Comparison of ENCODE assay signal across 12 cellular contexts in the genomic region with DNA sequence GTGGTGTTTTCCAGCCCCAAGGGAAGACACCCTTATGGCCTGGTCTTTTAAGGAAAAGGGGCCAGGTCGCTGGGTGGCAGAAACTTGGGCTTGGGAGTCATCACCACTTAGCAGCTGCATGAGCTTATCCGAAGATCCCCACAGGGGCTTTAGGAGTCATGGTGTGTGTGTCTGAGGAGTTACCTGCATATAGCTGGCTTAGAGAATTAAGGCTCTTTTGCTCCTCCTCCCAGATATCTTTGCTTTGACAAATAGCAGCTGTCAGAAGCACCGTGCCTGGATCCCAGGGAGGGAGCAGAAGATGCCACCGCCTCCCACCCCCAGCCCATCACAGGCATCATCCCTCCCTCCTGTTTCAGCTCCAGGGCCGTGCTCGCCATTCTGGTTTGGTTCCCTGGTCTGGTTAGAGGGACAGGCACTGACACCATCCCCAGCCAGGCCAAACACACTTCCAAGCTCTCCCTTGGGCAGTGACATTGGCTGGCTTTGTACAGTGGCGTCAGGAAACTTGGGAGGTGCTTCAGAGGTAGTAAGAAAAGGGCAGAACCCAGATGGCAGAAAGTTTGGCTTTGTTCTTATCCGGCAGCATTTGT. TPM values are rescaled to one million over a fixed set of nuclear protein-coding genes. Genes with fewer than 3 reads are reported as not detected.
A peak's percentile ranks its signal among the peaks of the same experiment; 100 is the strongest.
DNase-seq lines count a peak whose midpoint lies in the region; ATAC-seq and TF ChIP-seq lines count a peak whose summit lies in the region.
"Had no signal": no experiment of that assay in that cellular context is flagged by ENCODE, and none has a peak within 500 bp of the region (broad histone marks: within the 10 kb centered on the region; RNA-seq: fewer than 3 reads in every experiment).

No MANE protein-coding gene starts in this region.

- H3K36me3 ChIP-seq in heart left ventricle (peaks cover 0 to 18% (median 10%) of the 10 kb centered on the region in 9 donors), lower lobe of right lung (peaks cover 8% of the 10 kb centered on the region), urinary bladder (ENCODE audit: insufficient read depth) (no peaks in the 10 kb centered on the region)

- DNase-seq in heart left ventricle = peak in 1 of 5 donors; percentile 34
- DNase-seq in Right ventricle myocardium inferior (ENCODE audit: missing footprints) = no peak
- no peak for DNase-seq in lower lobe of right lung
- no peak for DNase-seq in KBM-7
- no peak for DNase-seq in NCI-H345 treated with DMSO at 0.1 percent for 48 hours (lab: John Stamatoyannopoulos, UW; ENCODE audit: unreplicated experiment)
- DNase-seq: NCI-H2081 treated with DMSO at 0.1 percent for 48 hours, occipital lobe had no signal

- no peaks in the 10 kb centered on the region for H3K27me3 Mint-ChIP-seq in activated T-helper 17 cell treated with anti-CD3 and anti-CD28 coated beads, Interleukin-2, amount 50 U/mL, for 72 hours
- H3K27me3 Mint-ChIP-seq: type B pancreatic cell had no signal

- no peaks in the 10 kb centered on the region for H3K9me3 Mint-ChIP-seq in activated T-helper 17 cell treated with anti-CD3 and anti-CD28 coated beads, Interleukin-2, amount 50 U/mL, for 72 hours
- H3K9me3 Mint-ChIP-seq: type B pancreatic cell had no signal

- peak overlapping the region; percentile 86 for H3K4me3 Mint-ChIP-seq in activated T-helper 17 cell treated with anti-CD3 and anti-CD28 coated beads, Interleukin-2, amount 50 U/mL, for 72 hours
- H3K4me3 Mint-ChIP-seq: type B pancreatic cell had no signal

- H3K27ac ChIP-seq in heart left ventricle = peak overlapping the region; percentile 20 to 81 (median 70)
- H3K27ac ChIP-seq in lower lobe of right lung = peak overlapping the region; percentile 77
- H3K27ac ChIP-seq in urinary bladder (ENCODE audit: low read depth) = peak overlapping the region; percentile 51
- H3K27ac ChIP-seq: epithelial cell of prostate had no signal

- H3K4me1 ChIP-seq in heart left ventricle (peaks cover 7 to 37% (median 31%) of the 10 kb centered on the region in 12 donors), lower lobe of right lung (peaks cover 47% of the 10 kb centered on the region), urinary bladder (ENCODE audit: insufficient read depth) (no peaks in the 10 kb centered on the region)

- H3K27me3 ChIP-seq in heart left ventricle (no peaks in the 10 kb centered on the region), lower lobe of right lung (ENCODE audit: low read depth) (no peaks in the 10 kb centered on the region)

- 56 to 71% (median 61%) methylated on average over 8 of the region's 8 CpGs for WGBS in heart left ventricle, 4 donors
- 75% methylated on average over 8 of the region's 8 CpGs for WGBS in urinary bladder

- peaks cover 45% of the 10 kb centered on the region for H3K36me3 Mint-ChIP-seq in activated T-helper 17 cell treated with anti-CD3 and anti-CD28 coated beads, Interleukin-2, amount 50 U/mL, for 72 hours (ENCODE audit: low read depth)

- intact Hi-C loops in heart left ventricle (cut with DNase I) (loop anchor here in 1 of 10 donors (5.0 kb wide), 1 partner anchor 52 kb away; no protein-coding TSS in a partner anchor), Right ventricle myocardium inferior (cut with DNase I) (no loop called here), lower lobe of right lung (cut with DNase I) (no loop called here)

- H3K4me1 Mint-ChIP-seq in activated T-helper 17 cell treated with anti-CD3 and anti-CD28 coated beads, Interleukin-2, amount 50 U/mL, for 72 hours = peaks cover 54% of the 10 kb centered on the region

- no peak for TF ChIP-seq POLR2A in heart left ventricle (IDR thresholded peaks at IDR 0.05)

- peak overlapping the region; percentile 97 for H3K27ac Mint-ChIP-seq in activated T-helper 17 cell treated with anti-CD3 and anti-CD28 coated beads, Interleukin-2, amount 50 U/mL, for 72 hours
- H3K27ac Mint-ChIP-seq: type B pancreatic cell had no signal

- H3K4me3 ChIP-seq in heart left ventricle (no peak overlapping the region), lower lobe of right lung (no peak overlapping the region), urinary bladder (ENCODE audit: low read depth, low read length) (no peak overlapping the region)

- no peaks in the 10 kb centered on the region for H3K9me3 ChIP-seq in heart left ventricle
- no peaks in the 10 kb centered on the region for H3K9me3 ChIP-seq in lower lobe of right lung

- TF ChIP-seq CTCF in heart left ventricle (IDR thresholded peaks at IDR 0.05) (no peak), lower lobe of right lung (IDR thresholded peaks at IDR 0.05) (no peak)

- ATAC-seq in heart left ventricle (peak in 3 of 4 donors; percentile 27 to 43 (median 39)), Right ventricle myocardium inferior (no peak), lower lobe of right lung (no peak), GM21528 (IDR thresholded peaks at IDR 0.05; ENCODE audit: low FRiP score, unreplicated experiment) (no peak)
- peak; percentile 7 for ATAC-seq in activated T-helper 17 cell treated with anti-CD3 and anti-CD28 coated beads, Interleukin-2, amount 50 U/mL, for 72 hours (replicated peaks)

- in situ Hi-C loops in KBM-7 (cut with MboI; ENCODE audit: low pct_unique_long_range_greater_than_20kb, low sequenced_read_pairs) = no loop called here

RNA-seq across cellular contexts. Expression of a gene that starts 17.4 kb away (rescaled TPM):
- total RNA-seq in heart left ventricle (100 to 1,000 TPM in 3 of 9 donors, 10 to 100 TPM in 6; 56.4 to 185 (median 90.6) TPM), Right ventricle myocardium inferior (71.8 TPM), lower lobe of right lung (13.2 TPM), urinary bladder (1.5 TPM)
- polyA plus RNA-seq in heart left ventricle (100 to 1,000 TPM in 1 of 2 donors, 10 to 100 TPM in 1; 49.0 to 104 TPM), urinary bladder (4.6 TPM)
- under 1 TPM; 0.11 to 0.48 TPM for total RNA-seq in activated T-helper 17 cell treated with anti-CD3 and anti-CD28 coated beads, Interleukin-2, amount 50 U/mL, for 72 hours

RNA-seq across cellular contexts. Expression of a gene that starts 49.2 kb away (rescaled TPM):
- total RNA-seq in heart left ventricle (10 to 100 TPM in 1 of 9 donors, 1 to 10 TPM in 8; 3.8 to 10.7 (median 6.2) TPM), Right ventricle myocardium inferior (5.8 TPM), lower lobe of right lung (10.4 TPM), urinary bladder (34.0 TPM)
- polyA plus RNA-seq in heart left ventricle (1 to 10 TPM; 3.1 to 5.5 TPM), urinary bladder (10.6 TPM)
- total RNA-seq in activated T-helper 17 cell treated with anti-CD3 and anti-CD28 coated beads, Interleukin-2, amount 50 U/mL, for 72 hours = 10 to 100 TPM; 16.9 to 19.0 TPM

Comparison
In these comparisons a context has a peak if more than half of its experiments do, and no peak if none do; other contexts are left out.
1. ATAC-seq: peak in heart left ventricle (3 of 4) and activated T-helper 17 cell treated with anti-CD3 and anti-CD28 coated beads, Interleukin-2, amount 50 U/mL, for 72 hours (single experiment); none in Right ventricle myocardium inferior (single experiment), lower lobe of right lung (0 of 2) and GM21528 (single experiment).
2. Peak in every context shown above with its lines, with median percentiles within 50 percentile points of each other: H3K27ac ChIP-seq.